In genomic region chr12:53230971-53231858, GRCh38 we compare ENCODE assay signal across 7 cellular contexts. TPM values are rescaled to one million over a fixed set of nuclear protein-coding genes. Genes with fewer than 3 reads are reported as not detected.
DNase-seq lines count a peak whose midpoint lies in the region; ATAC-seq and TF ChIP-seq lines count a peak whose summit lies in the region.
"Had no signal": no experiment of that assay in that cellular context is flagged by ENCODE, and none has a peak within 500 bp of the region (broad histone marks: within the 10 kb centered on the region; RNA-seq: fewer than 3 reads in every experiment).

No MANE protein-coding gene starts in this region.

- H3K27ac ChIP-seq in Karpas-422 (ENCODE audit: low read length) (no peak overlapping the region), gastrocnemius medialis (peak overlapping the region; percentile 42 to 75 (median 68))

- intact Hi-C loops in gastrocnemius medialis (cut with DNase I; ENCODE audit: low total_unique reads) = no loop called here

- DNase-seq in Karpas-422 (no peak), gastrocnemius medialis (no peak), NCI-H2081 (lab: John Stamatoyannopoulos, UW) (no peak), HUDEP-2 (lab: John Stamatoyannopoulos, UW; ENCODE audit: unreplicated experiment in 76 of 76) (no peak)

- H3K36me3 ChIP-seq in Karpas-422 (ENCODE audit: insufficient read depth, low read length) (no peaks in the 10 kb centered on the region), endocrine pancreas (ENCODE audit: control insufficient read depth, insufficient read depth, low read length) (no peaks in the 10 kb centered on the region), gastrocnemius medialis (no peaks in the 10 kb centered on the region)

- TF ChIP-seq POLR2A in gastrocnemius medialis (IDR thresholded peaks at IDR 0.05) = no peak

- no peak for TF ChIP-seq CTCF in gastrocnemius medialis (IDR thresholded peaks at IDR 0.05 in 4 of 5, conservative IDR thresholded peaks at IDR 0.05 in 1 of 5)

- H4K20me1 ChIP-seq in Karpas-422 (ENCODE audit: insufficient read depth, low read depth, low read length) = no peaks in the 10 kb centered on the region

- H3K9me2 ChIP-seq in Karpas-422 (replicated peaks; ENCODE audit: insufficient read depth, low read length) = no peaks in the 10 kb centered on the region

- H3K9ac ChIP-seq in Karpas-422 (ENCODE audit: low read length) = peak overlapping the region; percentile 43
- H3K9ac ChIP-seq in endocrine pancreas (ENCODE audit: control insufficient read depth, insufficient read depth, low read length) = peak overlapping the region; percentile 10

- H3K4me3 ChIP-seq in Karpas-422 (ENCODE audit: low read length) = peak overlapping the region; percentile 62
- H3K4me3 ChIP-seq in endocrine pancreas (ENCODE audit: control insufficient read depth, insufficient read depth, low read length) = no peak overlapping the region
- H3K4me3 ChIP-seq in gastrocnemius medialis = peak overlapping the region; percentile 54 to 74 (median 57)

- H3K27me3 ChIP-seq in Karpas-422 (ENCODE audit: low read length) = no peaks in the 10 kb centered on the region
- no peaks in the 10 kb centered on the region for H3K27me3 ChIP-seq in endocrine pancreas (ENCODE audit: control insufficient read depth, insufficient read depth, low read length)
- H3K27me3 ChIP-seq in gastrocnemius medialis = peaks cover 15 to 34% (median 33%) of the 10 kb centered on the region in 3 donors

- H3K79me2 ChIP-seq in Karpas-422 (ENCODE audit: low read length) = no peaks in the 10 kb centered on the region

- in situ Hi-C loops in gastrocnemius medialis (cut with MboI; ENCODE audit: low sequenced_read_pairs in 4 of 4) = no loop called here

- peaks cover 18% of the 10 kb centered on the region for H3K4me1 ChIP-seq in Karpas-422 (ENCODE audit: low read length)
- no peaks in the 10 kb centered on the region for H3K4me1 ChIP-seq in endocrine pancreas (ENCODE audit: control insufficient read depth, insufficient read depth, low read length)
- H3K4me1 ChIP-seq in gastrocnemius medialis = peaks cover 5 to 21% of the 10 kb centered on the region in 2 donors

- no peaks in the 10 kb centered on the region for H3K9me3 ChIP-seq in Karpas-422 (ENCODE audit: low read length)
- no peaks in the 10 kb centered on the region for H3K9me3 ChIP-seq in endocrine pancreas (ENCODE audit: control insufficient read depth, low read length)
- H3K9me3 ChIP-seq in gastrocnemius medialis = no peaks in the 10 kb centered on the region

- no peak overlapping the region for H2AFZ ChIP-seq in Karpas-422 (ENCODE audit: low read length)

- peak overlapping the region; percentile 45 for H3K4me2 ChIP-seq in Karpas-422 (ENCODE audit: low read depth, low read length, poor library complexity, severe bottlenecking)

- no peak for ATAC-seq in gastrocnemius medialis
- no peak for ATAC-seq in HG02884 (IDR thresholded peaks at IDR 0.05; ENCODE audit: unreplicated experiment)

RNA-seq across cellular contexts. Expression of gene RARG, which starts 0.8 kb away (rescaled TPM):
- total RNA-seq in Karpas-422 (2014; rRNA removed; shearing (Covaris generic); ENCODE audit: low replicate concordance) = 1.7 and 6.5 TPM in 2 replicates
- 1 to 10 TPM; 4.2 to 5.8 (median 4.9) TPM for total RNA-seq in gastrocnemius medialis

RNA-seq across cellular contexts. Expression of gene ITGB7, which starts 24.2 kb away (rescaled TPM):
- total RNA-seq in Karpas-422 (2014; rRNA removed; shearing (Covaris generic); ENCODE audit: low replicate concordance) = 124 and 159 TPM in 2 replicates
- under 1 TPM in 2 of 4 donors, not detected in 2; 0.73 to 0.81 TPM for total RNA-seq in gastrocnemius medialis
- total RNA-seq: lung microvascular endothelial cell had no signal

RNA-seq across cellular contexts. Expression of gene ESPL1, which starts 36.9 kb away (rescaled TPM):
- 9.4 and 22.8 TPM in 2 replicates for total RNA-seq in Karpas-422 (2014; rRNA removed; shearing (Covaris generic); ENCODE audit: low replicate concordance)
- total RNA-seq in gastrocnemius medialis = under 1 TPM in 3 of 4 donors, not detected in 1; 0.20 to 0.44 (median 0.24) TPM

RNA-seq across cellular contexts. Expression of gene CSAD, which starts 50.5 kb away (rescaled TPM):
- total RNA-seq in Karpas-422 (2014; rRNA removed; shearing (Covaris generic); ENCODE audit: low replicate concordance) = 13.1 and 19.2 TPM in 2 replicates
- total RNA-seq in gastrocnemius medialis = 10 to 100 TPM in 1 of 4 donors, 1 to 10 TPM in 2, under 1 TPM in 1; 0.68 to 14.9 (median 1.9) TPM

RNA-seq across cellular contexts. Expression of gene ZNF740, which starts 50.7 kb away (rescaled TPM):
- total RNA-seq in Karpas-422 (2014; rRNA removed; shearing (Covaris generic); ENCODE audit: low replicate concordance) = 24.0 and 30.6 TPM in 2 replicates
- total RNA-seq in gastrocnemius medialis = 1 to 10 TPM; 4.1 to 7.4 (median 5.0) TPM

Comparison
In these comparisons a context has a peak if more than half of its experiments do, and no peak if none do; other contexts are left out.
1. RNA of gene ITGB7, which starts 24.2 kb away (total RNA-seq): 124 to 159 TPM in Karpas-422; 0.73 to 0.81 TPM in gastrocnemius medialis; every median in the first group is over 10 times any median in the second.